In the genomic region with DNA sequence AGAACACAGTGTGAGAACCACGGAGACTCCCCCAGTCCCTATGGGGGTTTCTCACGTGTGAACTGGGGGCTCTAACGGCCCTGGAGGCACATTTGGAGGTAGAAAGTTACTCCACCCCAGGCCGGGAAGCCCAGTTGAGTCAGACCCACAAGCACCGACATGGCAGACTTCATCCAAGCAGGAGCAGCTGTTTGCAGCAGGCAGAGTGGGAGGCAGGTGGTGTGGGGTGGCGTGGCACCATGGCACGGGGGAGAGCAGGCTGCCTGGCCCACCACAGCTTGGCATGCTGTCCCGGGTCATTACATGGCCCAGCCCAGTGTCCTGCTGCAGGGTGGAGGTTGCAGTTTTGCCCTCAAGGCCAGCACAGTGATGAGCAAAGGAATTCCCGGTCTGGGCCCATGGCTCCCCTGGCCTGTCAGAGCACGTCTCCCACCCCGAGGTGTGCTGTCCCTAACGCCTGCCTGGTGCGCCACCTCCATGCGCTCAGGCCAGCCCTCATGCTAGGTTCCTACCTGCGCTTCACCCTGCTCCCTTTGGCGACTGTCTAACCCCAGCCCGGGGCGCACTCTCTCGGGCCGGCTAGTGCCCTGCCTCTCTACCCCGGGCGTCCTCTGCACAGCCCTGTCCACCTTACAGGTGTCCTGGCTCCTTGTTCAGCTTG, we compare ENCODE assay signal across 13 cellular contexts.
"Had no signal": no experiment of that assay in that cellular context is flagged by ENCODE, and none has a peak within 500 bp of the region (broad histone marks: within the 10 kb centered on the region; RNA-seq: fewer than 3 reads in every experiment).

No MANE protein-coding gene starts in this region.

- H3K9me3 Mint-ChIP-seq: activated CD4-positive, alpha-beta T cell treated with anti-CD3 and anti-CD28 coated beads, Interleukin-2, amount 10 ng/mL, durations not matched to agents 24 days and 14 days; activated naive CD4-positive, alpha-beta T cell treated with anti-CD3 and anti-CD28 coated beads, Interleukin-2, amount 10 ng/mL, durations not matched to agents 7 days and 5 days; endodermal cell; natural killer cell treated with Interleukin-12 subunit alpha and Interleukin-12 subunit beta and Interleukin-15 and Interleukin-18, amount 100 ng/mL, for 72 hours; stimulated activated naive CD8-positive, alpha-beta T cell treated with anti-CD3 and anti-CD28 coated beads, Interleukin-15, amount 100 ng/mL, for 72 hours; T-helper 1 cell treated with Interleukin-12 subunit alpha and Interleukin-12 subunit beta and Interleukin-4 antibody, amounts not matched to agents 30 μg/mL and 1 μg/mL, for 36 hours had no signal

- DNase-seq: activated CD4-positive, alpha-beta T cell treated with anti-CD3 and anti-CD28 coated beads, Interleukin-2, amount 10 ng/mL, durations not matched to agents 24 days and 14 days; activated naive CD4-positive, alpha-beta T cell treated with anti-CD3 and anti-CD28 coated beads, Interleukin-2, amount 10 ng/mL, durations not matched to agents 7 days and 5 days; adrenal gland; endodermal cell; mucosa of descending colon; ovary; stimulated activated CD4-positive, alpha-beta T cell treated with anti-CD3 and anti-CD28 coated beads, Interleukin-4, amount 100 ng/mL, for 4 hours; stimulated activated naive CD8-positive, alpha-beta T cell treated with anti-CD3 and anti-CD28 coated beads, Interleukin-15, amount 100 ng/mL, for 72 hours had no signal

- H3K27me3 ChIP-seq: adrenal gland, ovary had no signal

- H3K4me3 Mint-ChIP-seq: activated CD4-positive, alpha-beta T cell treated with anti-CD3 and anti-CD28 coated beads, Interleukin-2, amount 10 ng/mL, durations not matched to agents 24 days and 14 days; activated naive CD4-positive, alpha-beta T cell treated with anti-CD3 and anti-CD28 coated beads, Interleukin-2, amount 10 ng/mL, durations not matched to agents 7 days and 5 days; endodermal cell; natural killer cell treated with Interleukin-12 subunit alpha and Interleukin-12 subunit beta and Interleukin-15 and Interleukin-18, amount 100 ng/mL, for 72 hours; stimulated activated naive CD8-positive, alpha-beta T cell treated with anti-CD3 and anti-CD28 coated beads, Interleukin-15, amount 100 ng/mL, for 72 hours; T-helper 1 cell treated with Interleukin-12 subunit alpha and Interleukin-12 subunit beta and Interleukin-4 antibody, amounts not matched to agents 30 μg/mL and 1 μg/mL, for 36 hours; WTC11 had no signal

- H3K9me3 ChIP-seq: adrenal gland, mucosa of descending colon, ovary, thoracic aorta had no signal

- H3K27ac Mint-ChIP-seq: activated CD4-positive, alpha-beta T cell treated with anti-CD3 and anti-CD28 coated beads, Interleukin-2, amount 10 ng/mL, durations not matched to agents 24 days and 14 days; activated naive CD4-positive, alpha-beta T cell treated with anti-CD3 and anti-CD28 coated beads, Interleukin-2, amount 10 ng/mL, durations not matched to agents 7 days and 5 days; endodermal cell; natural killer cell treated with Interleukin-12 subunit alpha and Interleukin-12 subunit beta and Interleukin-15 and Interleukin-18, amount 100 ng/mL, for 72 hours; stimulated activated naive CD8-positive, alpha-beta T cell treated with anti-CD3 and anti-CD28 coated beads, Interleukin-15, amount 100 ng/mL, for 72 hours; T-helper 1 cell treated with Interleukin-12 subunit alpha and Interleukin-12 subunit beta and Interleukin-4 antibody, amounts not matched to agents 30 μg/mL and 1 μg/mL, for 36 hours; WTC11 had no signal

- H3K4me3 ChIP-seq: adrenal gland, mucosa of descending colon, ovary, skin epidermis, thoracic aorta had no signal

- H3K27ac ChIP-seq: adrenal gland, ovary, thoracic aorta had no signal

- H3K4me1 Mint-ChIP-seq: WTC11 had no signal

- H3K36me3 Mint-ChIP-seq: activated naive CD4-positive, alpha-beta T cell treated with anti-CD3 and anti-CD28 coated beads, Interleukin-2, amount 10 ng/mL, durations not matched to agents 7 days and 5 days; natural killer cell treated with Interleukin-12 subunit alpha and Interleukin-12 subunit beta and Interleukin-15 and Interleukin-18, amount 100 ng/mL, for 72 hours; WTC11 had no signal

- H3K36me3 ChIP-seq: adrenal gland, ovary had no signal

- H3K4me1 ChIP-seq: adrenal gland had no signal
